ENCODE assay signal across 40 cellular contexts in genomic region chr6:137231156-137231555, GRCh38. TPM values are rescaled to one million over a fixed set of nuclear protein-coding genes. Genes with fewer than 3 reads are reported as not detected.
A peak's percentile ranks its signal among the peaks of the same experiment; 100 is the strongest.
DNase-seq lines count a peak whose midpoint lies in the region; ATAC-seq and TF ChIP-seq lines count a peak whose summit lies in the region.
"Had no signal": no experiment of that assay in that cellular context is flagged by ENCODE, and none has a peak within 500 bp of the region (broad histone marks: within the 10 kb centered on the region; RNA-seq: fewer than 3 reads in every experiment).

No MANE protein-coding gene starts in this region.

- no peak for TF ChIP-seq CTCF in Peyer's patch (IDR thresholded peaks at IDR 0.05)
- TF ChIP-seq CTCF in type B pancreatic cell (conservative IDR thresholded peaks at IDR 0.05), result no peak
- no peak for TF ChIP-seq CTCF in osteocyte (IDR thresholded peaks at IDR 0.05)

- H3K9me3 Mint-ChIP-seq in CD4-positive, CD25-positive, alpha-beta regulatory T cell, result no peaks in the 10 kb centered on the region
- H3K9me3 Mint-ChIP-seq in type B pancreatic cell, result no peaks in the 10 kb centered on the region
- no peaks in the 10 kb centered on the region for H3K9me3 Mint-ChIP-seq in osteocyte (ENCODE audit: unreplicated experiment)
- H3K9me3 Mint-ChIP-seq: activated naive CD4-positive, alpha-beta T cell treated with anti-CD3 and anti-CD28 coated beads, Interleukin-2, amount 50 U/mL, for 72 hours; HFFc6; naive thymus-derived CD8-positive, alpha-beta T cell; stimulated activated naive CD8-positive, alpha-beta T cell treated with anti-CD3 and anti-CD28 coated beads, Interleukin-15, amount 100 ng/mL, for 72 hours had no signal

- H3K4me3 Mint-ChIP-seq in CD4-positive, CD25-positive, alpha-beta regulatory T cell, result no peak overlapping the region
- H3K4me3 Mint-ChIP-seq in type B pancreatic cell, result no peak overlapping the region
- H3K4me3 Mint-ChIP-seq in osteocyte (ENCODE audit: unreplicated experiment), result no peak overlapping the region
- H3K4me3 Mint-ChIP-seq: HFFc6; stimulated activated naive CD8-positive, alpha-beta T cell treated with anti-CD3 and anti-CD28 coated beads, Interleukin-15, amount 100 ng/mL, for 72 hours had no signal

- no peaks in the 10 kb centered on the region for H3K27me3 ChIP-seq in CD4-positive, CD25-positive, alpha-beta regulatory T cell (ENCODE audit: control insufficient read depth, insufficient read depth, low read length)
- H3K27me3 ChIP-seq in Peyer's patch, result no peaks in the 10 kb centered on the region
- no peaks in the 10 kb centered on the region for H3K27me3 ChIP-seq in duodenal mucosa (ENCODE audit: control insufficient read depth in 1 of 2, insufficient read depth in 2 of 2, low read length in 2 of 2)
- H3K27me3 ChIP-seq: BE2C had no signal

- peaks cover 23% of the 10 kb centered on the region for H3K4me1 ChIP-seq in CD4-positive, CD25-positive, alpha-beta regulatory T cell (ENCODE audit: control insufficient read depth, insufficient read depth, low read length, poor library complexity, severe bottlenecking)
- H3K4me1 ChIP-seq in Peyer's patch, result peaks cover 2 to 41% (median 16%) of the 10 kb centered on the region in 4 donors
- H3K4me1 ChIP-seq in duodenal mucosa (ENCODE audit: control insufficient read depth in 1 of 2, insufficient read depth in 2 of 2, low read length in 2 of 2), result peaks cover 50 to 52% of the 10 kb centered on the region in 2 donors
- H3K4me1 ChIP-seq: BE2C, SJCRH30 had no signal

- H3K9me3 ChIP-seq in CD4-positive, CD25-positive, alpha-beta regulatory T cell (ENCODE audit: control insufficient read depth in 2 of 2, low read length in 2 of 2), result no peaks in the 10 kb centered on the region
- H3K9me3 ChIP-seq in Peyer's patch (no peaks in the 10 kb centered on the region), duodenal mucosa (ENCODE audit: control insufficient read depth in 1 of 2, low read length in 2 of 2) (no peaks in the 10 kb centered on the region)
- H3K9me3 ChIP-seq: BE2C, SJCRH30, thoracic aorta had no signal

- H3K36me3 Mint-ChIP-seq in CD4-positive, CD25-positive, alpha-beta regulatory T cell, result no peaks in the 10 kb centered on the region
- H3K36me3 Mint-ChIP-seq in type B pancreatic cell (no peaks in the 10 kb centered on the region), osteocyte (ENCODE audit: unreplicated experiment) (no peaks in the 10 kb centered on the region)
- H3K36me3 Mint-ChIP-seq: activated naive CD4-positive, alpha-beta T cell treated with anti-CD3 and anti-CD28 coated beads, Interleukin-2, amount 50 U/mL, for 72 hours; naive thymus-derived CD8-positive, alpha-beta T cell had no signal

- H3K4me3 ChIP-seq in CD4-positive, CD25-positive, alpha-beta regulatory T cell (ENCODE audit: low read depth, low read length), result peak overlapping the region; percentile 64
- no peak overlapping the region for H3K4me3 ChIP-seq in Peyer's patch
- H3K4me3 ChIP-seq in duodenal mucosa (ENCODE audit: low read depth in 1 of 2, low read length in 2 of 2), result no peak overlapping the region
- H3K4me3 ChIP-seq in skin epidermis, result no peak overlapping the region
- H3K4me3 ChIP-seq: GM23248, SJCRH30, thoracic aorta had no signal

- H3K4me1 Mint-ChIP-seq in CD4-positive, CD25-positive, alpha-beta regulatory T cell, result peaks cover 20 to 54% (median 33%) of the 10 kb centered on the region in 4 donors
- H3K4me1 Mint-ChIP-seq in type B pancreatic cell (ENCODE audit: unreplicated experiment) (no peaks in the 10 kb centered on the region), osteocyte (ENCODE audit: unreplicated experiment) (peaks cover 17% of the 10 kb centered on the region)

- H3K36me3 ChIP-seq in CD4-positive, CD25-positive, alpha-beta regulatory T cell (ENCODE audit: control insufficient read depth, insufficient read depth, low read length), result no peaks in the 10 kb centered on the region
- H3K36me3 ChIP-seq in Peyer's patch (no peaks in the 10 kb centered on the region), duodenal mucosa (ENCODE audit: control insufficient read depth in 1 of 2, insufficient read depth in 2 of 2, low read length in 2 of 2) (no peaks in the 10 kb centered on the region)
- H3K36me3 ChIP-seq: BE2C, SJCRH30, thoracic aorta, WERI-Rb-1 had no signal

- TF ChIP-seq POLR2A in Peyer's patch (IDR thresholded peaks at IDR 0.05), result no peak

- ATAC-seq in CD4-positive, CD25-positive, alpha-beta regulatory T cell (ENCODE audit: low read depth in 2 of 2), result no peak
- no peak for ATAC-seq in HG03520 (IDR thresholded peaks at IDR 0.05; ENCODE audit: unreplicated experiment)
- ATAC-seq in GM18870 (IDR thresholded peaks at IDR 0.05; ENCODE audit: unreplicated experiment), result no peak
- ATAC-seq: left lobe of liver had no signal

- H3K27ac ChIP-seq in CD4-positive, CD25-positive, alpha-beta regulatory T cell (ENCODE audit: insufficient read depth, low read length, poor library complexity, severe bottlenecking), result no peak overlapping the region
- H3K27ac ChIP-seq in Peyer's patch, result peak overlapping the region in 3 of 4 donors; percentile 15 to 61 (median 48)
- peak overlapping the region; percentile 15 for H3K27ac ChIP-seq in duodenal mucosa (ENCODE audit: low read depth, low read length)
- peak overlapping the region in 14 of 21 experiments; percentile 8 to 85 (median 46) for H3K27ac ChIP-seq in skin epidermis
- H3K27ac ChIP-seq: GM23248, SJCRH30, thoracic aorta, WERI-Rb-1 had no signal

- no peak for DNase-seq in CD4-positive, CD25-positive, alpha-beta regulatory T cell
- DNase-seq in Peyer's patch (no peak), type B pancreatic cell (ENCODE audit: extremely low spot score, unreplicated experiment) (no peak), osteocyte (ENCODE audit: extremely low spot score, unreplicated experiment) (no peak)
- DNase-seq: ACHN; activated CD4-positive, alpha-beta T cell treated with anti-CD3 and anti-CD28 coated beads for 48 hours; activated effector memory CD4-positive, alpha-beta T cell treated with Interleukin-2 at 50 U/mL for 16 hours; activated T-cell treated with anti-CD3 and anti-CD28 coated beads, Interleukin-2, amount 50 U/mL, for 1 hour; BE2C; effector memory CD4-positive, alpha-beta T cell; GM23248; HFFc6; midbrain; NCI-H1092; NCI-H1694; NCI-H446 treated with DMSO at 0.1 percent for 48 hours; NCI-H774; SJCRH30; stimulated activated CD4-positive, alpha-beta T cell treated with anti-CD3 and anti-CD28 coated beads, Interleukin-1b, Interleukin-23, amount 100 ng/mL, for 48 hours; stimulated activated naive CD8-positive, alpha-beta T cell treated with anti-CD3 and anti-CD28 coated beads, Interleukin-15, amount 100 ng/mL, for 72 hours; SW 1271; T1000; WERI-Rb-1 had no signal

- H3K9ac ChIP-seq in duodenal mucosa (ENCODE audit: low read depth in 1 of 2, low read length in 2 of 2), result no peak overlapping the region
- H3K9ac ChIP-seq: GM23248 had no signal

- H3K27ac Mint-ChIP-seq in CD4-positive, CD25-positive, alpha-beta regulatory T cell, result peak overlapping the region in 1 of 3 donors; percentile 55
- H3K27ac Mint-ChIP-seq in type B pancreatic cell (no peak overlapping the region), osteocyte (ENCODE audit: unreplicated experiment) (no peak overlapping the region)
- H3K27ac Mint-ChIP-seq: activated naive CD4-positive, alpha-beta T cell treated with anti-CD3 and anti-CD28 coated beads, Interleukin-2, amount 50 U/mL, for 72 hours; HFFc6; stimulated activated naive CD8-positive, alpha-beta T cell treated with anti-CD3 and anti-CD28 coated beads, Interleukin-15, amount 100 ng/mL, for 72 hours had no signal

- H3K27me3 Mint-ChIP-seq in CD4-positive, CD25-positive, alpha-beta regulatory T cell, result peaks cover 2% of the 10 kb centered on the region
- H3K27me3 Mint-ChIP-seq in type B pancreatic cell (peaks cover 7% of the 10 kb centered on the region), osteocyte (ENCODE audit: unreplicated experiment) (no peaks in the 10 kb centered on the region)
- H3K27me3 Mint-ChIP-seq: naive thymus-derived CD8-positive, alpha-beta T cell had no signal

RNA-seq across cellular contexts. Expression of gene IFNGR1, which starts 12.0 kb away (rescaled TPM):
- 44.3 TPM for total RNA-seq in CD4-positive, CD25-positive, alpha-beta regulatory T cell
- 10 to 100 TPM; 30.7 to 44.4 (median 35.4) TPM for polyA plus RNA-seq in CD4-positive, CD25-positive, alpha-beta regulatory T cell
- 100 to 1,000 TPM in 1 of 4 donors, 10 to 100 TPM in 3; 44.6 to 136 (median 75.6) TPM for total RNA-seq in Peyer's patch
- total RNA-seq in type B pancreatic cell (ENCODE audit: low replicate concordance), result 28.4 and 35.5 TPM in 2 replicates
- total RNA-seq in osteocyte, result 33.4 and 36.1 TPM in 2 replicates

RNA-seq across cellular contexts. Expression of gene IL22RA2, which starts 57.7 kb away (rescaled TPM):
- not detected for total RNA-seq in CD4-positive, CD25-positive, alpha-beta regulatory T cell
- polyA plus RNA-seq in CD4-positive, CD25-positive, alpha-beta regulatory T cell, result not detected
- total RNA-seq in Peyer's patch (not detected), type B pancreatic cell (ENCODE audit: low replicate concordance) (not detected in 2 replicates), osteocyte (not detected in 2 replicates)
- total RNA-seq: activated CD8-positive, alpha-beta memory T cell treated with anti-CD3 and anti-CD28 coated beads for 36 hours; activated naive CD4-positive, alpha-beta T cell treated with anti-CD3 and anti-CD28 coated beads, Interleukin-2, amount 50 U/mL, for 72 hours; epithelial cell of proximal tubule; glomerular endothelial cell; GM23248; HFFc6; HT1080; left lobe of liver; M059J; naive thymus-derived CD8-positive, alpha-beta T cell; osteoblast; renal cortical epithelial cell; RPMI7951; SJCRH30; skeletal muscle tissue; thoracic aorta had no signal
- polyA plus RNA-seq: GM23248; naive thymus-derived CD8-positive, alpha-beta T cell had no signal
